17 cellular contexts compared by ENCODE assay signal in the genomic region with DNA sequence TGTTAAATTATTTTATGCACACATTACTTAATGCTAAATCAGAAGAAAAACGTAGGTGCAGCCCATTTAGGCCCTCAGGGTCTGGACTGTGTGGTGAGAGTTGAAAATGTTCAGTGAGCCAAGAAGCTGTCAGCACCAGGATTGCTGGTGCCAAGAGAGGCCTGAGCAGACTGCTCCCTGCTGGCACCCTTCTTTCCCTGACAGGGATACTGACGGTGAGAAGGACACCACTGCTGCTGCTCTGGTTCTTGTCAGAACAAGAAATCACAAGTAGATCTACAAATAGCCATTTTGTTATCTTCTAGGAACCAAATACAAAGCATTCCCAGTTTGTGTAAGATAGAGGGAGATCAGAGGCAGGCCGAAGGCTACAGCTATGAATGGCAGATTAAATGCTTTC. TPM values are rescaled to one million over a fixed set of nuclear protein-coding genes. Genes with fewer than 3 reads are reported as not detected.
A peak's percentile ranks its signal among the peaks of the same experiment; 100 is the strongest.
DNase-seq lines count a peak whose midpoint lies in the region; ATAC-seq, FAIRE-seq and TF ChIP-seq lines count a peak whose summit lies in the region.
"Had no signal": no experiment of that assay in that cellular context is flagged by ENCODE, and none has a peak within 500 bp of the region (broad histone marks: within the 10 kb centered on the region; RNA-seq: fewer than 3 reads in every experiment).

No MANE protein-coding gene starts in this region.

- no peak overlapping the region for H2BK15ac ChIP-seq in H1 (ENCODE audit: low read length)

- H3K4me3 Mint-ChIP-seq in nephron progenitor cell = no peak overlapping the region
- H3K4me3 Mint-ChIP-seq: type B pancreatic cell had no signal

- WGBS in H1 (ENCODE audit: extremely low coverage in 1 of 2, insufficient coverage in 1 of 2, insufficient read length in 1 of 2, insufficient replicate concordance in 2 of 2, low coverage in 1 of 2, low lambda C conversion rate in 2 of 2, missing lambda C conversion rate in 1 of 2), 2 experiments = 64% methylated on average over 3 of the region's 3 CpGs; no CpG with 5 or more reads in 1 of the 2 experiments

- no peak for TF ChIP-seq EP300 in H1 (IDR thresholded peaks at IDR 0.05; ENCODE audit: borderline replicate concordance in 1 of 2, low read depth in 2 of 2, low read length in 2 of 2)

- no peak overlapping the region for H3K9ac ChIP-seq in H1 (replicated peaks in 1 of 4; ENCODE audit: extremely low read depth in 1 of 4, low read depth in 3 of 4, low read length in 3 of 4)
- H3K9ac ChIP-seq: parathyroid adenoma had no signal

- H3K27ac Mint-ChIP-seq in nephron progenitor cell = peak overlapping the region; percentile 70
- H3K27ac Mint-ChIP-seq: type B pancreatic cell had no signal

- FAIRE-seq in H1 (lab: Jason Lieb, UNC) = no peak
- FAIRE-seq: TTC549 had no signal

- no peaks in the 10 kb centered on the region for H4K20me1 ChIP-seq in H1 (replicated peaks in 1 of 2; ENCODE audit: control insufficient read depth in 1 of 2, insufficient read depth in 2 of 2, low read length in 2 of 2)

- no peak overlapping the region for H3K4me2 ChIP-seq in H1 (ENCODE audit: insufficient read depth in 1 of 2, low read depth in 2 of 2, low read length in 2 of 2)

- TF ChIP-seq CTCF in H1 (IDR thresholded peaks at IDR 0.05; ENCODE audit: control extremely low read depth in 1 of 3, insufficient read depth in 1 of 3, low read depth in 1 of 3, low read length in 3 of 3) = peak in 1 of 3 experiments; percentile 1; a peak in 1 of 4 replicates
- no peak for TF ChIP-seq CTCF in nephron progenitor cell (IDR thresholded peaks at IDR 0.05)
- TF ChIP-seq CTCF in GM20000 (IDR thresholded peaks at IDR 0.05; ENCODE audit: extremely low read depth, missing control alignments) = no peak

- H2AFZ ChIP-seq in H1 (ENCODE audit: low read length) = no peak overlapping the region
- H2AFZ ChIP-seq: parathyroid adenoma had no signal

- no peak overlapping the region for H4K8ac ChIP-seq in H1 (ENCODE audit: extremely low read depth, insufficient read depth, low read length)

- no peak overlapping the region for H3K23ac ChIP-seq in H1 (ENCODE audit: insufficient read length)

- DNase-seq in NCI-H1417 (lab: John Stamatoyannopoulos, UW) (peak; percentile 8 to 44 (median 37)), NCI-H1417 treated with DMSO at 0.1 percent for 48 hours (lab: John Stamatoyannopoulos, UW) (no peak), NCI-H446 (lab: John Stamatoyannopoulos, UW) (peak; percentile 37 to 77), H1 (ENCODE audit: low read depth in 1 of 2, low spot score in 2 of 2) (no peak), nephron progenitor cell (no peak), GM20000 (ENCODE audit: low spot score) (no peak), H7 (no peak)
- DNase-seq: 8988T; activated naive CD4-positive, alpha-beta T cell treated with anti-CD3 and anti-CD28 coated beads, Interleukin-2, amount 50 U/mL, for 16 hours; erythroblast; midbrain had no signal

- no peaks in the 10 kb centered on the region for H3K79me1 ChIP-seq in H1 (ENCODE audit: low read depth, low read length)

- H3K14ac ChIP-seq in H1 (ENCODE audit: insufficient read length) = no peak overlapping the region

- H3K23me2 ChIP-seq in H1 (ENCODE audit: low read depth, low read length) = no peaks in the 10 kb centered on the region; the same call in 1 of the 2 replicates

- no peak overlapping the region for H3K18ac ChIP-seq in H1 (ENCODE audit: extremely low read depth, low read length)

- H2BK12ac ChIP-seq in H1 (ENCODE audit: low read depth, low read length) = no peak overlapping the region

- CTCF ChIA-PET in H1 (lab: Charles Lee; ENCODE audit: partially characterized antibody) = interaction anchor here (0.9 to 1.7 kb wide), 3 partner anchors 10 to 116 kb away, joined by 3 to 6 read pairs (median 4); no protein-coding TSS in a partner anchor

- no peak for TF ChIP-seq RAD21 in H1 (IDR thresholded peaks at IDR 0.05 in 1 of 2, conservative IDR thresholded peaks at IDR 0.05 in 1 of 2; ENCODE audit: low read depth in 2 of 2, low read length in 2 of 2)

- no peak overlapping the region for H2AK5ac ChIP-seq in H1 (ENCODE audit: low read depth, low read length)

- H3K27ac ChIP-seq in H1 (ENCODE audit: low read depth, low read length) = no peak overlapping the region
- H3K27ac ChIP-seq: parathyroid adenoma had no signal

- H2BK120ac ChIP-seq in H1 (replicated peaks; ENCODE audit: low read depth, low read length) = no peak overlapping the region

- H3K27me3 Mint-ChIP-seq in nephron progenitor cell (ENCODE audit: low read depth, poor library complexity) = peaks cover 3% of the 10 kb centered on the region
- H3K27me3 Mint-ChIP-seq: type B pancreatic cell had no signal

- H3K36me3 ChIP-seq in H1 (ENCODE audit: control insufficient read depth in 2 of 4, insufficient read depth in 4 of 4, low read length in 3 of 4) (no peaks in the 10 kb centered on the region), H7 (replicated peaks; ENCODE audit: control insufficient read depth, insufficient read depth, low read length) (no peaks in the 10 kb centered on the region)

- H3K4ac ChIP-seq in H1 (replicated peaks; ENCODE audit: insufficient read length, low read depth, low read length) = no peak overlapping the region

- peaks cover 64% of the 10 kb centered on the region for H3K4me1 Mint-ChIP-seq in nephron progenitor cell

- H3K9me3 Mint-ChIP-seq in nephron progenitor cell = no peaks in the 10 kb centered on the region
- H3K9me3 Mint-ChIP-seq: type B pancreatic cell had no signal

- H3K79me2 ChIP-seq in H1 (ENCODE audit: control insufficient read depth in 1 of 2, insufficient read depth in 2 of 2, low read length in 2 of 2) = no peaks in the 10 kb centered on the region
- H3K79me2 ChIP-seq: parathyroid adenoma had no signal

- no peak overlapping the region for H3K4me3 ChIP-seq in H1 (ENCODE audit: extremely low read depth in 1 of 4, insufficient read depth in 2 of 4, low read depth in 3 of 4, low read length in 4 of 4)
- H3K4me3 ChIP-seq in H7 (ENCODE audit: insufficient read depth, low read depth, low read length) = no peak overlapping the region

- H3K56ac ChIP-seq in H1 (replicated peaks; ENCODE audit: insufficient read length, low read depth, low read length) = no peak overlapping the region

- H3K27me3 ChIP-seq in H1 (replicated peaks in 1 of 4; ENCODE audit: control insufficient read depth in 3 of 4, extremely low read depth in 1 of 4, insufficient read depth in 3 of 4, low read length in 3 of 4) (no peaks in the 10 kb centered on the region), H7 (ENCODE audit: control insufficient read depth, insufficient read depth, low read length) (no peaks in the 10 kb centered on the region)

- no peak overlapping the region for H2BK20ac ChIP-seq in H1 (ENCODE audit: low read length)

- H3K4me1 ChIP-seq in H1 (replicated peaks in 1 of 4; ENCODE audit: control insufficient read depth in 3 of 4, insufficient read depth in 4 of 4, low read length in 3 of 4) = peaks cover 4 to 26% (median 14%) of the 10 kb centered on the region in 4 experiments; a peak in 5 of 7 replicates
- H3K4me1 ChIP-seq: parathyroid adenoma had no signal

- no peak for ATAC-seq in GM21528 (IDR thresholded peaks at IDR 0.05; ENCODE audit: low FRiP score, unreplicated experiment)

- H2BK5ac ChIP-seq in H1 (ENCODE audit: low read depth, low read length) = no peak overlapping the region

- H3K9me3 ChIP-seq in H1 (ENCODE audit: insufficient read depth in 2 of 2, low read depth in 1 of 2, low read length in 1 of 2) = no peaks in the 10 kb centered on the region

- no peak overlapping the region for H4K91ac ChIP-seq in H1 (replicated peaks; ENCODE audit: insufficient read length, low read length)

- peak overlapping the region; percentile 39 for H4K5ac ChIP-seq in H1 (ENCODE audit: insufficient read length, low read depth, low read length)

- TF ChIP-seq POLR2A in H1 (IDR thresholded peaks at IDR 0.05; ENCODE audit: control extremely low read depth in 1 of 2, low read depth in 2 of 2, low read length in 2 of 2) = no peak

- no peaks in the 10 kb centered on the region for H3K36me3 Mint-ChIP-seq in nephron progenitor cell (ENCODE audit: low read depth)
- H3K36me3 Mint-ChIP-seq: type B pancreatic cell had no signal

- POLR2A ChIA-PET in H1 (lab: Charles Lee; ENCODE audit: partially characterized antibody) = no interaction called here

TF ChIP-seq in H1, 55 proteins besides CTCF, POLR2A, EP300 and RAD21 (continues in another document):
- no peak for TF ChIP-seq CTBP2 (IDR thresholded peaks at IDR 0.05; ENCODE audit: borderline replicate concordance, insufficient read depth, insufficient read length, low read length)

RNA-seq across cellular contexts. Expression of a gene that starts 48.7 kb away (rescaled TPM):
- not detected in 2 replicates for total RNA-seq in H1 (2021; fragmentation: NEBNext Ultra II Directional; extraction: Animal tissue kit (Norgen Biotek cat#: 25700))
- polyA plus RNA-seq in H1 (2011; rRNA removed) = not detected in 2 replicates
- not detected for polyA plus RNA-seq in H1 (2011; cell fraction: cytosol; rRNA removed)
- polyA plus RNA-seq in H1 (2011; cell fraction: nucleus; rRNA removed) = not detected
- polyA plus RNA-seq in H1 (2012, experiment 1 of 2) = not detected in 4 replicates
- not detected for polyA plus RNA-seq in H1 (2012, experiment 2 of 2)
- not detected for polyA plus RNA-seq in H1 (2013, experiment 1 of 2)
- not detected for polyA plus RNA-seq in H1 (2013, experiment 2 of 2)
- polyA minus RNA-seq in H1 (2011; rRNA and poly(A)+ RNA removed) = not detected in 2 replicates
- polyA minus RNA-seq in H1 (2011; cell fraction: cytosol; rRNA and poly(A)+ RNA removed) = not detected
- not detected for polyA minus RNA-seq in H1 (2011; cell fraction: nucleus; rRNA and poly(A)+ RNA removed)
- not detected in 2 replicates for total RNA-seq in H7 (2014; rRNA removed; shearing (Covaris generic))
- total RNA-seq: LHCN-M2, NCI-H460 had no signal

RNA-seq across cellular contexts. Expression of a gene that starts 48.9 kb away (rescaled TPM):
- not detected in 2 replicates for total RNA-seq in H1 (2021; fragmentation: NEBNext Ultra II Directional; extraction: Animal tissue kit (Norgen Biotek cat#: 25700))
- not detected in 2 replicates for polyA plus RNA-seq in H1 (2011; rRNA removed)
- polyA plus RNA-seq in H1 (2011; cell fraction: cytosol; rRNA removed) = not detected
- polyA plus RNA-seq in H1 (2011; cell fraction: nucleus; rRNA removed) = not detected
- not detected in 4 replicates for polyA plus RNA-seq in H1 (2012, experiment 1 of 2)
- polyA plus RNA-seq in H1 (2012, experiment 2 of 2) = not detected
- not detected for polyA plus RNA-seq in H1 (2013, experiment 1 of 2)
- polyA plus RNA-seq in H1 (2013, experiment 2 of 2) = not detected
- not detected in 2 replicates for polyA minus RNA-seq in H1 (2011; rRNA and poly(A)+ RNA removed)
- not detected for polyA minus RNA-seq in H1 (2011; cell fraction: cytosol; rRNA and poly(A)+ RNA removed)
- polyA minus RNA-seq in H1 (2011; cell fraction: nucleus; rRNA and poly(A)+ RNA removed) = not detected
- not detected in 2 replicates for total RNA-seq in H7 (2014; rRNA removed; shearing (Covaris generic))
- total RNA-seq: LHCN-M2, NCI-H460 had no signal

RNA-seq across cellular contexts. Expression of a gene that starts 54.4 kb away (rescaled TPM):
- not detected in 2 replicates for total RNA-seq in H1 (2021; fragmentation: NEBNext Ultra II Directional; extraction: Animal tissue kit (Norgen Biotek cat#: 25700))
- polyA plus RNA-seq in H1 (2011; rRNA removed) = not detected in 2 replicates
- not detected for polyA plus RNA-seq in H1 (2011; cell fraction: cytosol; rRNA removed)
- polyA plus RNA-seq in H1 (2011; cell fraction: nucleus; rRNA removed) = not detected
- not detected in 4 replicates for polyA plus RNA-seq in H1 (2012, experiment 1 of 2)
- polyA plus RNA-seq in H1 (2012, experiment 2 of 2) = not detected
- not detected for polyA plus RNA-seq in H1 (2013, experiment 1 of 2)
- polyA plus RNA-seq in H1 (2013, experiment 2 of 2) = not detected
- polyA minus RNA-seq in H1 (2011; rRNA and poly(A)+ RNA removed) = not detected in 2 replicates
- not detected for polyA minus RNA-seq in H1 (2011; cell fraction: cytosol; rRNA and poly(A)+ RNA removed)
- not detected for polyA minus RNA-seq in H1 (2011; cell fraction: nucleus; rRNA and poly(A)+ RNA removed)
- total RNA-seq in H7 (2014; rRNA removed; shearing (Covaris generic)) = not detected in 2 replicates
- total RNA-seq: LHCN-M2, NCI-H460 had no signal

Comparison
In these comparisons a context has a peak if more than half of its experiments do, and no peak if none do; other contexts are left out.
1. DNase-seq: peak in NCI-H1417 (3 of 3) and NCI-H446 (2 of 2); none in NCI-H1417 treated with DMSO at 0.1 percent for 48 hours (single experiment), H1 (0 of 2), nephron progenitor cell (single experiment), GM20000 (single experiment) and H7 (single experiment).